1 cellular context compared by ENCODE assay signal in genomic region chr6:158379336-158379735, GRCh38.
TF ChIP-seq lines count a peak whose summit lies in the region.

No MANE protein-coding gene starts in this region.

TF ChIP-seq in GM12891, 5 proteins besides CTCF, POLR2A, EP300 and RAD21:
- TF ChIP-seq TAF1 (IDR thresholded peaks at IDR 0.05; ENCODE audit: low read depth, low read length) = no peak
- TF ChIP-seq POLR2AphosphoS5 (IDR thresholded peaks at IDR 0.05; ENCODE audit: low read depth, low read length) = no peak
- TF ChIP-seq SPI1 (IDR thresholded peaks at IDR 0.05; ENCODE audit: low read depth, low read length) = no peak
- no peak for TF ChIP-seq PAX5 (IDR thresholded peaks at IDR 0.05; ENCODE audit: insufficient read depth, low read length, severe bottlenecking)
- no peak for TF ChIP-seq POU2F2 (IDR thresholded peaks at IDR 0.05; ENCODE audit: low read depth, low read length)
